Comparison of ENCODE assay signal across 1 cellular context in genomic region chr1:56180806-56181205, GRCh38.
TF ChIP-seq lines count a peak whose summit lies in the region.

No MANE protein-coding gene starts in this region.

TF ChIP-seq in GM23338, 12 proteins besides CTCF, POLR2A, EP300 and RAD21 (continued from another document):
- TF ChIP-seq ZNF462 (CRISPR knock-in tag; IDR thresholded peaks at IDR 0.05) (no peak), ZNF114 (CRISPR knock-in tag; IDR thresholded peaks at IDR 0.05) (no peak)
